ENCODE assay signal across 8 cellular contexts in genomic region chr16:74998481-74999207, GRCh38. TPM values are rescaled to one million over a fixed set of nuclear protein-coding genes. Genes with fewer than 3 reads are reported as not detected.
DNase-seq lines count a peak whose midpoint lies in the region; ATAC-seq and TF ChIP-seq lines count a peak whose summit lies in the region.

Gene ZNRF1 (plus strand): TSS chr16:74999024. CDS start chr16:74999672, 648 bp downstream.

- no peak within 1 kb of the TSS; the same call in 1 of the 2 replicates for H3K14ac ChIP-seq in H9 (ENCODE audit: insufficient read depth, low read length)

- no peak within 1 kb of the TSS for H2BK5ac ChIP-seq in H9 (ENCODE audit: insufficient read length, low read length)

- peaks cover 5% of the 10 kb centered on the region for H3K27me3 Mint-ChIP-seq in H9 (ENCODE audit: low read depth)

- no peak within 1 kb of the TSS for H3T11ph ChIP-seq in H9 (ENCODE audit: low read length)

- no peak within 1 kb of the TSS for H2BK20ac ChIP-seq in H9 (ENCODE audit: low read depth, low read length, poor library complexity, severe bottlenecking)

- H4K20me1 ChIP-seq in H9 (ENCODE audit: control insufficient read depth, insufficient read depth, insufficient read length): no peaks in the 10 kb centered on the region

- H3K27ac ChIP-seq in H9 (ENCODE audit: insufficient read length, low read depth, low read length) (no peak within 1 kb of the TSS), left ventricle myocardium inferior (replicated peaks) (peak within 1 kb of the TSS; percentile 92), psoas muscle (peak within 1 kb of the TSS; percentile 84), urinary bladder (ENCODE audit: low read depth) (peak within 1 kb of the TSS; percentile 71)

- no peak within 1 kb of the TSS for H2BK120ac ChIP-seq in H9 (ENCODE audit: low read depth, low read length, poor library complexity, severe bottlenecking)

- no peaks in the 10 kb centered on the region for H3K36me3 ChIP-seq in GM06990 (ENCODE audit: control insufficient read depth, insufficient read depth, low read length)
- H3K36me3 ChIP-seq in MG63: no peaks in the 10 kb centered on the region
- no peaks in the 10 kb centered on the region for H3K36me3 ChIP-seq in left ventricle myocardium inferior
- H3K36me3 ChIP-seq in psoas muscle (ENCODE audit: insufficient read depth in 1 of 2, low read depth in 1 of 2): peaks cover 0 to 3% of the 10 kb centered on the region in 2 donors
- no peaks in the 10 kb centered on the region for H3K36me3 ChIP-seq in urinary bladder (ENCODE audit: insufficient read depth)

- H3K23me2 ChIP-seq in H9 (ENCODE audit: insufficient read length, low read depth, low read length, poor library complexity, severe bottlenecking): peaks cover 16% of the 10 kb centered on the region

- H3K56ac ChIP-seq in H9 (ENCODE audit: insufficient read length, low read depth, low read length): no peak within 1 kb of the TSS

- TF ChIP-seq CTCF in GM06990 (IDR thresholded peaks at IDR 0.05; ENCODE audit: insufficient read depth, low read length, poor library complexity, severe bottlenecking) (peak; percentile 76), H9 (conservative IDR thresholded peaks at IDR 0.05) (peak; percentile 91), left ventricle myocardium inferior (IDR thresholded peaks at IDR 0.05; ENCODE audit: borderline replicate concordance) (peak; percentile 84), psoas muscle (IDR thresholded peaks at IDR 0.05) (peak; percentile 82)

- no peak within 1 kb of the TSS for H4K8ac ChIP-seq in H9 (replicated peaks; ENCODE audit: insufficient read length, low read depth, low read length)

- peaks cover 15% of the 10 kb centered on the region; the same call in 1 of the 2 replicates for H3K79me2 ChIP-seq in H9 (ENCODE audit: insufficient read depth, low read length)

- H3K27me3 ChIP-seq in GM06990 (replicated peaks; ENCODE audit: control insufficient read depth, insufficient read depth, low read length): no peaks in the 10 kb centered on the region
- no peaks in the 10 kb centered on the region for H3K27me3 ChIP-seq in H9 (ENCODE audit: insufficient read depth, low read length)
- no peaks in the 10 kb centered on the region for H3K27me3 ChIP-seq in MG63
- H3K27me3 ChIP-seq in left ventricle myocardium inferior (ENCODE audit: low read depth): no peaks in the 10 kb centered on the region
- H3K27me3 ChIP-seq in psoas muscle (ENCODE audit: insufficient read depth in 3 of 3, low read length in 2 of 3): no peaks in the 10 kb centered on the region

- H3K4me1 ChIP-seq in H9 (ENCODE audit: insufficient read depth, low read length) (peaks cover 3% of the 10 kb centered on the region; the same call in 1 of the 2 replicates), left ventricle myocardium inferior (peaks cover 52% of the 10 kb centered on the region), psoas muscle (peaks cover 36% of the 10 kb centered on the region), urinary bladder (ENCODE audit: insufficient read depth) (no peaks in the 10 kb centered on the region)

- peak; percentile 94 for DNase-seq in GM06990 (ENCODE audit: extremely low read depth, insufficient read length)
- peak; percentile 89 for DNase-seq in H9
- DNase-seq in MG63: peak; percentile 83
- DNase-seq in T-helper 1 cell: peak; percentile 61 to 85 (median 70)
- DNase-seq in amniotic epithelial cell (ENCODE audit: low read depth): peak; percentile 74
- DNase-seq in left ventricle myocardium inferior: peak; percentile 88
- peak; percentile 87 to 93 for DNase-seq in psoas muscle

- intact Hi-C loops in left ventricle myocardium inferior (cut with micrococcal nuclease): loop anchor here (5.0 kb wide), 1 partner anchor 119 kb away; the partner anchor contains the start of gene LDHD
- intact Hi-C loops in psoas muscle (cut with DNase I): loop anchor here (1.0 to 5.0 kb wide), 2 partner anchors 44 to 113 kb away; no protein-coding TSS in a partner anchor

- no CpG with 5 or more reads among the region's 71 CpGs for WGBS in H9 (ENCODE audit: extremely low coverage, insufficient read length, low lambda C conversion rate)
- 0 to 1% (median 1%) methylated on average over 23 to 71 of the region's 71 CpGs for WGBS in psoas muscle, 3 donors
- WGBS in urinary bladder: under 1% methylated on average over 71 of the region's 71 CpGs

- no peak within 1 kb of the TSS for H2BK15ac ChIP-seq in H9 (ENCODE audit: low read depth, low read length)

- H4K91ac ChIP-seq in H9 (ENCODE audit: insufficient read length, low read depth, low read length): no peak within 1 kb of the TSS

- no peak within 1 kb of the TSS for H3K9ac ChIP-seq in H9 (ENCODE audit: extremely low read depth, insufficient read length, low read length)

- H3K4me3 ChIP-seq in GM06990 (replicated peaks; ENCODE audit: low read depth, low read length) (peak within 1 kb of the TSS; percentile 77), MG63 (peak within 1 kb of the TSS; percentile 58), left ventricle myocardium inferior (peak within 1 kb of the TSS; percentile 99), psoas muscle (peak within 1 kb of the TSS; percentile 97), urinary bladder (ENCODE audit: low read depth, low read length) (peak within 1 kb of the TSS; percentile 78)

- H3K4me3 Mint-ChIP-seq in H9: peak within 1 kb of the TSS; percentile 80 to 87

- no peak within 1 kb of the TSS for H3K4ac ChIP-seq in H9 (ENCODE audit: low read depth, low read length)

- peaks cover 2 to 14% (median 12%) of the 10 kb centered on the region in 3 experiments; a peak in 5 of 7 replicates for H3K36me3 Mint-ChIP-seq in H9 (ENCODE audit: insufficient read depth in 1 of 3, low read depth in 3 of 3)

- H3K4me1 Mint-ChIP-seq in H9: peaks cover 39 to 43% of the 10 kb centered on the region in 2 experiments

- no peak within 1 kb of the TSS for H3K23ac ChIP-seq in H9 (ENCODE audit: insufficient read length, low read depth, low read length)

- H3K9me3 ChIP-seq in H9 (ENCODE audit: control insufficient read depth, low read depth, low read length): no peaks in the 10 kb centered on the region
- no peaks in the 10 kb centered on the region for H3K9me3 ChIP-seq in MG63
- H3K9me3 ChIP-seq in left ventricle myocardium inferior (replicated peaks): no peaks in the 10 kb centered on the region
- no peaks in the 10 kb centered on the region for H3K9me3 ChIP-seq in psoas muscle

- H3K27ac Mint-ChIP-seq in H9: peak within 1 kb of the TSS; percentile 18 to 89 (median 86)

- no peak within 1 kb of the TSS for H4K5ac ChIP-seq in H9 (ENCODE audit: insufficient read length, low read depth, low read length)

- H2AK5ac ChIP-seq in H9 (ENCODE audit: insufficient read length, low read length): no peak within 1 kb of the TSS

- H3K79me1 ChIP-seq in H9 (ENCODE audit: insufficient read depth, low read depth, low read length, poor library complexity, severe bottlenecking): peaks cover 6% of the 10 kb centered on the region

- no peak within 1 kb of the TSS for H2BK12ac ChIP-seq in H9 (ENCODE audit: insufficient read length, low read depth, low read length)

- H3K18ac ChIP-seq in H9 (ENCODE audit: insufficient read length, low read depth, low read length): peak within 1 kb of the TSS; percentile 50

- peak within 1 kb of the TSS; percentile 67 for H3K4me2 ChIP-seq in H9 (ENCODE audit: insufficient read depth, insufficient read length, low read length)

- no peaks in the 10 kb centered on the region for H3K9me3 Mint-ChIP-seq in H9

- no peak within 1 kb of the TSS for H2AFZ ChIP-seq in H9 (ENCODE audit: low read length)

- ATAC-seq in psoas muscle: peak; percentile 91 to 95 (median 92)

RNA-seq across cellular contexts. Expression of gene ZNRF1, which starts in this region (rescaled TPM):
- total RNA-seq in H9 (2021) (48.7 and 49.6 TPM in 2 replicates), left ventricle myocardium inferior (22.3 TPM), psoas muscle (10 to 100 TPM; 21.1 to 57.0 (median 36.1) TPM), urinary bladder (13.4 TPM)
- total RNA-seq in MG63 (2014; rRNA removed; shearing (Covaris generic); ENCODE audit: low replicate concordance): 8.2 and 16.2 TPM in 2 replicates
- polyA plus RNA-seq in psoas muscle (10 to 100 TPM in 2 of 3 donors, 1 to 10 TPM in 1; 6.7 to 27.4 (median 15.5) TPM), urinary bladder (22.0 TPM)
